Comparison of ENCODE assay signal across 1 cellular context in genomic region chr2:88627055-88627855, GRCh38.
A peak's percentile ranks its signal among the peaks of the same experiment; 100 is the strongest.
TF ChIP-seq lines count a peak whose summit lies in the region.

TSS of gene EIF2AK3 (minus strand) at chr2:88627464. CDS start at chr2:88627274, 190 bp downstream.

TF ChIP-seq in HepG2, 621 proteins besides CTCF, POLR2A, EP300 and RAD21 (continued from another document and continues in another):
- no peak for TF ChIP-seq ZBTB10 (CRISPR knock-in tag; IDR thresholded peaks at IDR 0.05; ENCODE audit: borderline replicate concordance)
- TF ChIP-seq ZBTB44 (CRISPR knock-in tag; IDR thresholded peaks at IDR 0.05), result peak; percentile 55; the same call in 1 of the 2 replicates
- no peak for TF ChIP-seq NPAS2 (CRISPR knock-in tag; IDR thresholded peaks at IDR 0.05; ENCODE audit: borderline replicate concordance)
- TF ChIP-seq TCF7 (IDR thresholded peaks at IDR 0.05; ENCODE audit: low read depth), result no peak
- TF ChIP-seq PRDM10 (CRISPR knock-in tag; IDR thresholded peaks at IDR 0.05; ENCODE audit: low read depth), result no peak
- TF ChIP-seq ZNF761 (CRISPR knock-in tag; conservative IDR thresholded peaks at IDR 0.05), result no peak
- TF ChIP-seq ZNF543 (CRISPR knock-in tag; IDR thresholded peaks at IDR 0.05), result no peak
- peak in 1 of 2 experiments; percentile 56; a peak in 1 of 4 replicates for TF ChIP-seq REST (IDR thresholded peaks at IDR 0.05; ENCODE audit: borderline replicate concordance in 1 of 2, low read depth in 1 of 2, low read length in 2 of 2)
- peak; percentile 92 for TF ChIP-seq ZNF431 (CRISPR knock-in tag; IDR thresholded peaks at IDR 0.05; ENCODE audit: borderline replicate concordance, low read depth)
- TF ChIP-seq ZNF460 (CRISPR knock-in tag; IDR thresholded peaks at IDR 0.05; ENCODE audit: borderline replicate concordance), result no peak
- TF ChIP-seq THYN1 (CRISPR knock-in tag; IDR thresholded peaks at IDR 0.05; ENCODE audit: borderline replicate concordance, low read depth), result no peak
- no peak for TF ChIP-seq MEF2D (CRISPR knock-in tag; IDR thresholded peaks at IDR 0.05)
- no peak for TF ChIP-seq ATF7 (IDR thresholded peaks at IDR 0.05)
- TF ChIP-seq ATF7 (CRISPR knock-in tag; IDR thresholded peaks at IDR 0.05), result no peak
- no peak for TF ChIP-seq ZNF230 (CRISPR knock-in tag; IDR thresholded peaks at IDR 0.05)
- peak; percentile 54 for TF ChIP-seq BCL3 (CRISPR knock-in tag; IDR thresholded peaks at IDR 0.05)
- TF ChIP-seq SKI (IDR thresholded peaks at IDR 0.05; ENCODE audit: partially characterized antibody), result peak; percentile 55
- no peak for TF ChIP-seq HIC2 (CRISPR knock-in tag; IDR thresholded peaks at IDR 0.05; ENCODE audit: low read depth)
- peak; percentile 77; the same call in 1 of the 2 replicates for TF ChIP-seq CREB3 (CRISPR knock-in tag; IDR thresholded peaks at IDR 0.05)
- no peak for TF ChIP-seq ZNF235 (CRISPR knock-in tag; IDR thresholded peaks at IDR 0.05; ENCODE audit: borderline replicate concordance)
- TF ChIP-seq MBNL3 (CRISPR knock-in tag; conservative IDR thresholded peaks at IDR 0.05), result no peak
- peak; percentile 25; the same call in 1 of the 2 replicates for TF ChIP-seq MEIS1 (CRISPR knock-in tag; IDR thresholded peaks at IDR 0.05; ENCODE audit: borderline replicate concordance)
- TF ChIP-seq ZSCAN29 (CRISPR knock-in tag; conservative IDR thresholded peaks at IDR 0.05), result no peak
- TF ChIP-seq SNAPC4 (CRISPR knock-in tag; IDR thresholded peaks at IDR 0.05), result no peak
- TF ChIP-seq BRD4 (CRISPR knock-in tag; IDR thresholded peaks at IDR 0.05), result peak; percentile 92
- TF ChIP-seq MTF1 (CRISPR knock-in tag; IDR thresholded peaks at IDR 0.05), result no peak; the same call in 1 of the 2 replicates
- TF ChIP-seq ZNF101 (CRISPR knock-in tag; IDR thresholded peaks at IDR 0.05; ENCODE audit: borderline replicate concordance, low read depth), result no peak
- TF ChIP-seq ZNF781 (CRISPR knock-in tag; IDR thresholded peaks at IDR 0.05; ENCODE audit: borderline replicate concordance, not compliant biosample characterization), result no peak
- TF ChIP-seq RFX1 (IDR thresholded peaks at IDR 0.05), result no peak
- no peak; the same call in 1 of the 2 replicates for TF ChIP-seq NRL (CRISPR knock-in tag; IDR thresholded peaks at IDR 0.05; ENCODE audit: borderline replicate concordance)
- TF ChIP-seq ZNF567 (CRISPR knock-in tag; IDR thresholded peaks at IDR 0.05; ENCODE audit: borderline replicate concordance), result no peak
- TF ChIP-seq ZNF746 (CRISPR knock-in tag; IDR thresholded peaks at IDR 0.05), result no peak
- no peak for TF ChIP-seq SRSF4 (IDR thresholded peaks at IDR 0.05; ENCODE audit: low read depth, low read length, poor library complexity, severe bottlenecking)
- TF ChIP-seq STAT5B (CRISPR knock-in tag; IDR thresholded peaks at IDR 0.05), result no peak; the same call in 1 of the 2 replicates
